In genomic region chr10:19931886-19932285, GRCh38 we compare ENCODE assay signal across 17 cellular contexts.
A peak's percentile ranks its signal among the peaks of the same experiment; 100 is the strongest.
DNase-seq lines count a peak whose midpoint lies in the region; ATAC-seq and TF ChIP-seq lines count a peak whose summit lies in the region.
"Had no signal": no experiment of that assay in that cellular context is flagged by ENCODE, and none has a peak within 500 bp of the region (broad histone marks: within the 10 kb centered on the region; RNA-seq: fewer than 3 reads in every experiment).

No MANE protein-coding gene starts in this region.

- DNase-seq in NCI-H146 (lab: John Stamatoyannopoulos, UW) (peak; percentile 39), NCI-H146 treated with DMSO at 0.1 percent for 48 hours (lab: John Stamatoyannopoulos, UW; ENCODE audit: unreplicated experiment) (no peak), foreskin keratinocyte (no peak), uterus (no peak), islet precursor cell (no peak)
- DNase-seq in activated naive CD4-positive, alpha-beta T cell treated with anti-CD3 and anti-CD28 coated beads, Interleukin-2, amount 50 U/mL, for 72 hours (ENCODE audit: low spot score in 2 of 2), result no peak
- DNase-seq: Caco-2; endodermal cell; NCI-H345; retina; stimulated activated naive CD8-positive, alpha-beta T cell treated with anti-CD3 and anti-CD28 coated beads, Interleukin-15, amount 100 ng/mL, for 72 hours had no signal

- H3K9me3 Mint-ChIP-seq in nephron, result no peaks in the 10 kb centered on the region
- peaks cover 3 to 6% of the 10 kb centered on the region in 2 donors for H3K9me3 Mint-ChIP-seq in activated naive CD4-positive, alpha-beta T cell treated with anti-CD3 and anti-CD28 coated beads, Interleukin-2, amount 50 U/mL, for 72 hours
- H3K9me3 Mint-ChIP-seq: endodermal cell had no signal

- peak; percentile 41 for ATAC-seq in foreskin keratinocyte
- ATAC-seq in activated naive CD4-positive, alpha-beta T cell treated with anti-CD3 and anti-CD28 coated beads, Interleukin-2, amount 50 U/mL, for 72 hours, result no peak
- ATAC-seq in HG02981 (IDR thresholded peaks at IDR 0.05; ENCODE audit: unreplicated experiment), result no peak
- ATAC-seq: Panc1; stimulated activated naive CD8-positive, alpha-beta T cell treated with anti-CD3 and anti-CD28 coated beads, Interleukin-15, amount 100 ng/mL, for 72 hours had no signal

- H3K4me1 ChIP-seq in foreskin keratinocyte (peaks cover 28% of the 10 kb centered on the region), uterus (peaks cover 0 to 6% of the 10 kb centered on the region in 2 donors)
- H3K4me1 ChIP-seq: Caco-2, HAP-1 had no signal

- H3K4me3 ChIP-seq in uterus, result no peak overlapping the region
- H3K4me3 ChIP-seq: HAP-1 had no signal

- H3K9me3 ChIP-seq in uterus, result no peaks in the 10 kb centered on the region
- H3K9me3 ChIP-seq: Caco-2, HAP-1 had no signal

- H3K27me3 Mint-ChIP-seq in nephron (ENCODE audit: low read depth), result no peaks in the 10 kb centered on the region
- H3K27me3 Mint-ChIP-seq: stimulated activated naive CD8-positive, alpha-beta T cell treated with anti-CD3 and anti-CD28 coated beads, Interleukin-15, amount 100 ng/mL, for 72 hours had no signal

- no peak overlapping the region for H3K4me3 Mint-ChIP-seq in nephron
- H3K4me3 Mint-ChIP-seq: activated T-helper 1 cell treated with anti-CD3 and anti-CD28 coated beads, Interleukin-12 subunit alpha, Interleukin-12 subunit beta, Interleukin-2, Interleukin-4 antibody, amounts not matched to agents 30 ng/mL and 10 ng/mL and 1 ng/mL, durations not matched to agents 14 hours and 24 hours and 36 hours; endodermal cell; stimulated activated naive CD8-positive, alpha-beta T cell treated with anti-CD3 and anti-CD28 coated beads, Interleukin-15, amount 100 ng/mL, for 72 hours had no signal

- H3K27ac Mint-ChIP-seq in nephron, result peak overlapping the region; percentile 81 to 88 (median 86)
- no peak overlapping the region for H3K27ac Mint-ChIP-seq in activated naive CD4-positive, alpha-beta T cell treated with anti-CD3 and anti-CD28 coated beads, Interleukin-2, amount 50 U/mL, for 72 hours
- H3K27ac Mint-ChIP-seq: activated T-helper 1 cell treated with anti-CD3 and anti-CD28 coated beads, Interleukin-12 subunit alpha, Interleukin-12 subunit beta, Interleukin-2, Interleukin-4 antibody, amounts not matched to agents 30 ng/mL and 10 ng/mL and 1 ng/mL, durations not matched to agents 14 hours and 24 hours and 36 hours; stimulated activated naive CD8-positive, alpha-beta T cell treated with anti-CD3 and anti-CD28 coated beads, Interleukin-15, amount 100 ng/mL, for 72 hours had no signal

- peaks cover 49% of the 10 kb centered on the region for H3K4me1 Mint-ChIP-seq in nephron
- H3K4me1 Mint-ChIP-seq: stimulated activated naive CD8-positive, alpha-beta T cell treated with anti-CD3 and anti-CD28 coated beads, Interleukin-15, amount 100 ng/mL, for 72 hours had no signal

- H3K27me3 ChIP-seq in foreskin keratinocyte, result no peaks in the 10 kb centered on the region
- no peaks in the 10 kb centered on the region for H3K27me3 ChIP-seq in uterus

- H3K36me3 ChIP-seq in uterus, result no peaks in the 10 kb centered on the region
- H3K36me3 ChIP-seq: HAP-1 had no signal

- intact Hi-C loops in uterus (cut with DNase I; ENCODE audit: low total_unique reads), result no loop called here

- H3K36me3 Mint-ChIP-seq in nephron (ENCODE audit: low read depth), result peaks cover 4% of the 10 kb centered on the region
- H3K36me3 Mint-ChIP-seq in activated naive CD4-positive, alpha-beta T cell treated with anti-CD3 and anti-CD28 coated beads, Interleukin-2, amount 50 U/mL, for 72 hours, result no peaks in the 10 kb centered on the region

- no peak for TF ChIP-seq POLR2A in uterus (IDR thresholded peaks at IDR 0.05)

- no peak overlapping the region for H3K27ac ChIP-seq in foreskin keratinocyte
- H3K27ac ChIP-seq in uterus, result peak overlapping the region; percentile 48 to 85
- H3K27ac ChIP-seq: 22Rv1 had no signal

- TF ChIP-seq CTCF in foreskin keratinocyte (conservative IDR thresholded peaks at IDR 0.05) (no peak), nephron (IDR thresholded peaks at IDR 0.05; ENCODE audit: unreplicated experiment in 3 of 3) (no peak), uterus (IDR thresholded peaks at IDR 0.05) (no peak)

Comparison
In these comparisons a context has a peak if more than half of its experiments do, and no peak if none do; other contexts are left out.
1. H3K27ac Mint-ChIP-seq: peak in nephron (3 of 3); none in activated naive CD4-positive, alpha-beta T cell treated with anti-CD3 and anti-CD28 coated beads, Interleukin-2, amount 50 U/mL, for 72 hours (0 of 2).